Comparison of ENCODE assay signal across 14 cellular contexts in genomic region chr11:66172146-66172545, GRCh38.
DNase-seq lines count a peak whose midpoint lies in the region; ATAC-seq and TF ChIP-seq lines count a peak whose summit lies in the region.
"Had no signal": no experiment of that assay in that cellular context is flagged by ENCODE, and none has a peak within 500 bp of the region (broad histone marks: within the 10 kb centered on the region; RNA-seq: fewer than 3 reads in every experiment).

No MANE protein-coding gene starts in this region.

- 0 out of 2 replicates have a peak, but pooled peaks cover 5% of the 10 kb centered on the region for H3K4me1 ChIP-seq in GM23248 (ENCODE audit: insufficient read depth)
- H3K4me1 ChIP-seq in SJSA1 (replicated peaks) = peaks cover 9% of the 10 kb centered on the region
- no peaks in the 10 kb centered on the region for H3K4me1 ChIP-seq in vagina
- H3K4me1 ChIP-seq: tibial artery had no signal

- 47 to 48% methylated on average over 8 of the region's 8 CpGs for WGBS in GM23248 (ENCODE audit: low coverage in 1 of 2, low lambda C conversion rate in 2 of 2, missing lambda C conversion rate in 2 of 2), 2 experiments

- H3K4me2 ChIP-seq in GM23248 (ENCODE audit: unreplicated experiment) = no peak overlapping the region

- in situ Hi-C loops in GM23248 (cut with MboI) = no loop called here

- H3K79me2 ChIP-seq in GM23248 (ENCODE audit: insufficient read depth) = peaks cover 100% of the 10 kb centered on the region

- intact Hi-C loops in vagina (cut with DNase I) = no loop called here

- H3K36me3 ChIP-seq in GM23248 (ENCODE audit: low read depth) (no peaks in the 10 kb centered on the region), SJSA1 (peaks cover 5% of the 10 kb centered on the region; the same call in 1 of the 2 replicates), vagina (no peaks in the 10 kb centered on the region)

- no peaks in the 10 kb centered on the region for H4K20me1 ChIP-seq in GM23248 (ENCODE audit: insufficient read depth)

- H2AFZ ChIP-seq in GM23248 = no peak overlapping the region

- no peaks in the 10 kb centered on the region for H3K27me3 ChIP-seq in GM23248 (replicated peaks; ENCODE audit: insufficient read depth)
- H3K27me3 ChIP-seq in SJSA1 (replicated peaks) = no peaks in the 10 kb centered on the region
- H3K27me3 ChIP-seq in vagina = no peaks in the 10 kb centered on the region
- H3K27me3 ChIP-seq: tibial artery had no signal

- peak; percentile 82 for DNase-seq in GM23248
- DNase-seq in SJSA1 (ENCODE audit: low read depth in 1 of 2, low spot score in 2 of 2) = peak; percentile 38 to 73
- peak; percentile 66 for DNase-seq in epithelial cell of esophagus (ENCODE audit: low read depth)
- peak; percentile 59 for DNase-seq in stimulated activated CD4-positive, alpha-beta T cell treated with anti-CD3 and anti-CD28 coated beads, Interleukin-15, amount 100 ng/mL, for 24 hours
- DNase-seq in vagina (ENCODE audit: extremely low spot score in 2 of 2) = no peak
- DNase-seq in NCI-H2227 (lab: John Stamatoyannopoulos, UW; ENCODE audit: unreplicated experiment) = no peak
- no peak for DNase-seq in DMS79 (lab: John Stamatoyannopoulos, UW)
- DNase-seq: activated CD8-positive, alpha-beta memory T cell treated with anti-CD3 and anti-CD28 coated beads, Interleukin-2, amount 50 U/mL, for 4 hours; DMS153; NCI-H146; NK-92 treated with Interleukin-12 subunit alpha and Interleukin-12 subunit beta, amount 100 ng/mL, for 24 hours; T-cell; tibial artery had no signal

- TF ChIP-seq CTCF in epithelial cell of esophagus (IDR thresholded peaks at IDR 0.05; ENCODE audit: insufficient read depth, low read depth, low read length, missing control alignments) (no peak), vagina (IDR thresholded peaks at IDR 0.05) (no peak)

- no peak for TF ChIP-seq POLR2A in vagina (IDR thresholded peaks at IDR 0.05)

- H3K9me3 ChIP-seq in GM23248 (ENCODE audit: low read depth) (no peaks in the 10 kb centered on the region), SJSA1 (replicated peaks) (no peaks in the 10 kb centered on the region), vagina (no peaks in the 10 kb centered on the region)
- H3K9me3 ChIP-seq: tibial artery had no signal

- no peaks in the 10 kb centered on the region for H3K9me2 ChIP-seq in GM23248 (ENCODE audit: insufficient read depth)

- no peaks in the 10 kb centered on the region; the same call in 1 of the 2 replicates for H3F3A ChIP-seq in GM23248 (ENCODE audit: insufficient read depth)

- H3K9ac ChIP-seq in GM23248 = no peak overlapping the region

- ATAC-seq in HG02885 (IDR thresholded peaks at IDR 0.05; ENCODE audit: poor library complexity, unreplicated experiment) = no peak
- ATAC-seq: T-cell had no signal

- no peak overlapping the region for H3K4me3 ChIP-seq in GM23248
- H3K4me3 ChIP-seq in SJSA1 = no peak overlapping the region
- H3K4me3 ChIP-seq in epithelial cell of esophagus (ENCODE audit: low read length) = no peak overlapping the region
- H3K4me3 ChIP-seq in vagina = no peak overlapping the region
- H3K4me3 ChIP-seq: tibial artery had no signal

- H3K27ac ChIP-seq in GM23248 = peak overlapping the region; percentile 50
- H3K27ac ChIP-seq in SJSA1 = 0 out of 2 replicates have a peak overlapping the region, but pooled peaks have one; percentile 8
- no peak overlapping the region for H3K27ac ChIP-seq in vagina
- H3K27ac ChIP-seq: tibial artery had no signal

Comparison
In these comparisons a context has a peak if more than half of its experiments do, and no peak if none do; other contexts are left out.
1. DNase-seq: peak in GM23248 (single experiment), SJSA1 (2 of 2), epithelial cell of esophagus (single experiment) and stimulated activated CD4-positive, alpha-beta T cell treated with anti-CD3 and anti-CD28 coated beads, Interleukin-15, amount 100 ng/mL, for 24 hours (single experiment); none in vagina (0 of 2), NCI-H2227 (single experiment) and DMS79 (single experiment).